8 cellular contexts compared by ENCODE assay signal in genomic region chr16:4693296-4693955, GRCh38. TPM values are rescaled to one million over a fixed set of nuclear protein-coding genes. Genes with fewer than 3 reads are reported as not detected.
DNase-seq lines count a peak whose midpoint lies in the region; ATAC-seq and TF ChIP-seq lines count a peak whose summit lies in the region.

TSS of gene NUDT16L1 (plus strand) at chr16:4693562. CDS start at chr16:4693727, 165 bp downstream.

- H3K4me1 Mint-ChIP-seq in T-helper 1 cell treated with Interleukin-12 subunit alpha and Interleukin-12 subunit beta and Interleukin-4 antibody, amounts not matched to agents 30 μg/mL and 1 μg/mL, for 36 hours (ENCODE audit: low read depth), result peaks cover 11% of the 10 kb centered on the region

- peaks cover 17 to 35% (median 21%) of the 10 kb centered on the region in 4 donors for H3K4me1 ChIP-seq in upper lobe of left lung

- ATAC-seq in GM18498 (IDR thresholded peaks at IDR 0.05; ENCODE audit: unreplicated experiment), result peak; percentile 95
- peak; percentile 96 for ATAC-seq in HG02885 (IDR thresholded peaks at IDR 0.05; ENCODE audit: poor library complexity, unreplicated experiment)
- ATAC-seq in left cardiac atrium, result peak; percentile 91 to 96
- ATAC-seq in upper lobe of left lung (ENCODE audit: low FRiP score in 2 of 2), result peak; percentile 96 to 97

- intact Hi-C loops in left cardiac atrium (cut with DNase I), result no loop called here
- intact Hi-C loops in posterior vena cava (cut with DNase I), result no loop called here

- peak in 3 of 4 donors; percentile 59 to 92 (median 67) for TF ChIP-seq POLR2A in upper lobe of left lung (IDR thresholded peaks at IDR 0.05)

- TF ChIP-seq CTCF in upper lobe of left lung (IDR thresholded peaks at IDR 0.05), result peak in 5 of 6 experiments; percentile 45 to 79 (median 66)

- H3K27me3 ChIP-seq in upper lobe of left lung, result no peaks in the 10 kb centered on the region

- peaks cover 4 to 52% (median 36%) of the 10 kb centered on the region in 4 donors for H3K36me3 ChIP-seq in upper lobe of left lung

- no peak for TF ChIP-seq EP300 in upper lobe of left lung (IDR thresholded peaks at IDR 0.05)

- H3K9me3 Mint-ChIP-seq in T-helper 1 cell treated with Interleukin-12 subunit alpha and Interleukin-12 subunit beta and Interleukin-4 antibody, amounts not matched to agents 30 μg/mL and 1 μg/mL, for 36 hours, result no peaks in the 10 kb centered on the region

- DNase-seq in NCI-H1694 treated with DMSO at 0.1 percent for 48 hours (lab: John Stamatoyannopoulos, UW) (peak; percentile 88), amniotic stem cell (lab: John Stamatoyannopoulos, UW) (peak; percentile 95), left cardiac atrium (peak; percentile 97), posterior vena cava (ENCODE audit: low spot score) (peak; percentile 99), upper lobe of left lung (peak; percentile 98 to 100)

- no peaks in the 10 kb centered on the region for H3K9me3 ChIP-seq in upper lobe of left lung

- peak within 1 kb of the TSS; percentile 86 to 91 (median 88) for H3K27ac ChIP-seq in upper lobe of left lung

- H3K4me3 ChIP-seq in upper lobe of left lung, result peak within 1 kb of the TSS; percentile 88 to 100 (median 98)

- H3K4me3 Mint-ChIP-seq in T-helper 1 cell treated with Interleukin-12 subunit alpha and Interleukin-12 subunit beta and Interleukin-4 antibody, amounts not matched to agents 30 μg/mL and 1 μg/mL, for 36 hours, result peak within 1 kb of the TSS; percentile 84

- no peaks in the 10 kb centered on the region for H3K27me3 Mint-ChIP-seq in T-helper 1 cell treated with Interleukin-12 subunit alpha and Interleukin-12 subunit beta and Interleukin-4 antibody, amounts not matched to agents 30 μg/mL and 1 μg/mL, for 36 hours (ENCODE audit: low read depth)

- 0% methylated on average over 25 of the region's 91 CpGs; no CpG with 5 or more reads in 1 of the 2 donors for WGBS in upper lobe of left lung, 2 donors

- peak within 1 kb of the TSS; percentile 85 for H3K27ac Mint-ChIP-seq in T-helper 1 cell treated with Interleukin-12 subunit alpha and Interleukin-12 subunit beta and Interleukin-4 antibody, amounts not matched to agents 30 μg/mL and 1 μg/mL, for 36 hours

- peaks cover 4% of the 10 kb centered on the region for H3K36me3 Mint-ChIP-seq in T-helper 1 cell treated with Interleukin-12 subunit alpha and Interleukin-12 subunit beta and Interleukin-4 antibody, amounts not matched to agents 30 μg/mL and 1 μg/mL, for 36 hours (ENCODE audit: low read depth)

RNA-seq across cellular contexts. Expression of gene NUDT16L1, which starts in this region (rescaled TPM):
- 10 to 100 TPM; 39.1 to 41.0 TPM for total RNA-seq in left cardiac atrium
- 10 to 100 TPM; 10.7 to 14.2 TPM for total RNA-seq in posterior vena cava
- 10 to 100 TPM; 14.9 to 66.0 (median 34.1) TPM for total RNA-seq in upper lobe of left lung

Comparison
In these comparisons a context has a peak if more than half of its experiments do, and no peak if none do; other contexts are left out.
1. Peak in every context shown above with its lines: DNase-seq, ATAC-seq, H3K4me3 ChIP-seq and H3K27ac ChIP-seq.